26 cellular contexts compared by ENCODE assay signal in genomic region chr14:92287987-92288386, GRCh38. TPM values are rescaled to one million over a fixed set of nuclear protein-coding genes. Genes with fewer than 3 reads are reported as not detected.
"Had no signal": no experiment of that assay in that cellular context is flagged by ENCODE, and none has a peak within 500 bp of the region (broad histone marks: within the 10 kb centered on the region; RNA-seq: fewer than 3 reads in every experiment).

No MANE protein-coding gene starts in this region.

- H3K4me1 Mint-ChIP-seq: activated CD4-positive, alpha-beta T cell treated with anti-CD3 and anti-CD28 coated beads, Interleukin-2, amount 10 ng/mL, durations not matched to agents 7 days and 5 days; T-cell had no signal

- H3K27me3 ChIP-seq: brain microvascular endothelial cell, cardiac muscle cell had no signal

- ATAC-seq: activated T-cell treated with anti-CD3 and anti-CD28 coated beads, Interleukin-2, amount 50 U/mL, for 4 hours; T-cell had no signal

- H3K4me3 Mint-ChIP-seq: activated CD4-positive, alpha-beta memory T cell treated with anti-CD3 and anti-CD28 coated beads for 36 hours; activated CD4-positive, alpha-beta T cell treated with anti-CD3 and anti-CD28 coated beads, Interleukin-2, amount 10 ng/mL, durations not matched to agents 7 days and 5 days; activated naive CD4-positive, alpha-beta T cell treated with anti-CD3 and anti-CD28 coated beads for 36 hours; activated naive CD8-positive, alpha-beta T cell; activated T-cell treated with anti-CD3 and anti-CD28 coated beads, Interleukin-2, amount 50 U/mL, for 4 hours; T-cell had no signal

- H3K27me3 Mint-ChIP-seq: activated naive CD8-positive, alpha-beta T cell had no signal

- H3K27ac ChIP-seq: brain microvascular endothelial cell, cardiac muscle cell had no signal

- H3K9me3 Mint-ChIP-seq: activated CD4-positive, alpha-beta memory T cell treated with anti-CD3 and anti-CD28 coated beads for 36 hours; activated CD4-positive, alpha-beta T cell treated with anti-CD3 and anti-CD28 coated beads, Interleukin-2, amount 10 ng/mL, durations not matched to agents 7 days and 5 days; activated naive CD4-positive, alpha-beta T cell treated with anti-CD3 and anti-CD28 coated beads for 36 hours; activated T-cell treated with anti-CD3 and anti-CD28 coated beads, Interleukin-2, amount 50 U/mL, for 4 hours; T-cell had no signal

- H3K4me3 ChIP-seq: cardiac muscle cell had no signal

- H3K27ac Mint-ChIP-seq: activated CD4-positive, alpha-beta memory T cell treated with anti-CD3 and anti-CD28 coated beads for 36 hours; activated CD4-positive, alpha-beta T cell treated with anti-CD3 and anti-CD28 coated beads, Interleukin-2, amount 10 ng/mL, durations not matched to agents 7 days and 5 days; activated naive CD4-positive, alpha-beta T cell treated with anti-CD3 and anti-CD28 coated beads for 36 hours; activated naive CD8-positive, alpha-beta T cell; T-cell had no signal

- H3K36me3 ChIP-seq: brain microvascular endothelial cell, cardiac muscle cell had no signal

- DNase-seq: activated CD4-positive, alpha-beta memory T cell treated with anti-CD3 and anti-CD28 coated beads for 36 hours; activated CD4-positive, alpha-beta T cell treated with anti-CD3 and anti-CD28 coated beads, Interleukin-2, amount 10 ng/mL, durations not matched to agents 7 days and 5 days; activated CD4-positive, CD25-positive, alpha-beta regulatory T cell; activated CD8-positive, alpha-beta memory T cell treated with anti-CD3 and anti-CD28 coated beads for 24 hours; activated effector memory CD4-positive, alpha-beta T cell treated with anti-CD3 and anti-CD28 coated beads, Interleukin-2, amount 50 U/mL, for 16 hours; activated naive CD4-positive, alpha-beta T cell treated with anti-CD3 and anti-CD28 coated beads for 36 hours; activated T-cell treated with anti-CD3 and anti-CD28 coated beads, Interleukin-2, amount 50 U/mL, for 4 hours; amygdala; brain microvascular endothelial cell; cerebellar nuclear complex; NCI-H1092 treated with DMSO at 0.1 percent for 48 hours; NCI-H1417 treated with DMSO at 0.1 percent for 48 hours; NCI-H1694; NCI-H2029; NCI-H2107; NCI-H2171 treated with DMSO at 0.1 percent for 48 hours; NCI-H226; NCI-H526 treated with DMSO at 0.1 percent for 48 hours; NCI-H82; OCI-M1; SIG-M5; T-cell; T-helper 2 cell; T1000 had no signal

RNA-seq across cellular contexts. Expression of gene SLC24A4, which starts 35.0 kb away (rescaled TPM):
- total RNA-seq: activated CD4-positive, alpha-beta memory T cell treated with anti-CD3 and anti-CD28 coated beads for 36 hours; activated CD4-positive, alpha-beta T cell treated with anti-CD3 and anti-CD28 coated beads, Interleukin-2, amount 10 ng/mL, durations not matched to agents 7 days and 5 days; activated naive CD4-positive, alpha-beta T cell treated with anti-CD3 and anti-CD28 coated beads for 36 hours had no signal
